Comparison of ENCODE assay signal across 10 cellular contexts in genomic region chr5:139796061-139796806, GRCh38. TPM values are rescaled to one million over a fixed set of nuclear protein-coding genes. Genes with fewer than 3 reads are reported as not detected.
DNase-seq lines count a peak whose midpoint lies in the region; ATAC-seq and TF ChIP-seq lines count a peak whose summit lies in the region.
"Had no signal": no experiment of that assay in that cellular context is flagged by ENCODE, and none has a peak within 500 bp of the region (broad histone marks: within the 10 kb centered on the region; RNA-seq: fewer than 3 reads in every experiment).

No MANE protein-coding gene starts in this region.

- H3K9me3 ChIP-seq in HUES64 (ENCODE audit: insufficient read depth, low read depth, low read length) (no peaks in the 10 kb centered on the region), neural cell (ENCODE audit: low read length) (no peaks in the 10 kb centered on the region)
- no peaks in the 10 kb centered on the region for H3K9me3 ChIP-seq in effector memory CD4-positive, alpha-beta T cell (ENCODE audit: control insufficient read depth, low read length)

- H3K9me3 Mint-ChIP-seq in progenitor cell of endocrine pancreas (ENCODE audit: low read depth) = no peaks in the 10 kb centered on the region

- H3K4me3 Mint-ChIP-seq in progenitor cell of endocrine pancreas (ENCODE audit: low read depth) = no peak overlapping the region

- no peaks in the 10 kb centered on the region for H3F3A ChIP-seq in neural cell (ENCODE audit: insufficient read depth, low read length, poor library complexity, severe bottlenecking)

- 2% methylated on average over 38 of the region's 47 CpGs for WGBS in HUES64

- H3K27me3 ChIP-seq in HUES64 (ENCODE audit: insufficient read depth, low read length) (peaks cover 94% of the 10 kb centered on the region), neural cell (ENCODE audit: insufficient read depth, low read depth, low read length) (peaks cover 20% of the 10 kb centered on the region)
- peaks cover 18% of the 10 kb centered on the region for H3K27me3 ChIP-seq in effector memory CD4-positive, alpha-beta T cell (replicated peaks; ENCODE audit: control insufficient read depth, insufficient read depth, low read length, poor library complexity, severe bottlenecking)

- H3K27ac Mint-ChIP-seq in progenitor cell of endocrine pancreas = no peak overlapping the region

- no peaks in the 10 kb centered on the region for H3K36me3 ChIP-seq in HUES64 (ENCODE audit: insufficient read depth, low read length)
- H3K36me3 ChIP-seq in effector memory CD4-positive, alpha-beta T cell (ENCODE audit: control insufficient read depth, insufficient read depth, low read length) = no peaks in the 10 kb centered on the region
- no peaks in the 10 kb centered on the region for H3K36me3 ChIP-seq in neural cell (ENCODE audit: insufficient read depth, low read length)

- H2AFZ ChIP-seq in neural cell (ENCODE audit: low read depth, low read length) = peak overlapping the region; percentile 57

- TF ChIP-seq RAD21 in neural cell (conservative IDR thresholded peaks at IDR 0.05) = no peak

- H3K36me3 Mint-ChIP-seq in progenitor cell of endocrine pancreas (ENCODE audit: insufficient read depth) = no peaks in the 10 kb centered on the region

- no peaks in the 10 kb centered on the region for H3K9me2 ChIP-seq in neural cell (ENCODE audit: insufficient read depth, low read length)

- no peaks in the 10 kb centered on the region for H3K4me1 ChIP-seq in HUES64 (ENCODE audit: insufficient read depth, low read length)
- peaks cover 11% of the 10 kb centered on the region for H3K4me1 ChIP-seq in effector memory CD4-positive, alpha-beta T cell (ENCODE audit: control insufficient read depth, insufficient read depth, low read length, poor library complexity, severe bottlenecking)

- no peaks in the 10 kb centered on the region for H3K4me1 Mint-ChIP-seq in progenitor cell of endocrine pancreas (ENCODE audit: low read depth)

- H3K79me2 ChIP-seq in neural cell (replicated peaks; ENCODE audit: insufficient read depth, low read length) = peaks cover 34% of the 10 kb centered on the region

- H3K9ac ChIP-seq in HUES64 (ENCODE audit: low read depth, low read length) (no peak overlapping the region), neural cell (ENCODE audit: low read length) (peak overlapping the region; percentile 91)

- no peaks in the 10 kb centered on the region for H4K20me1 ChIP-seq in neural cell (ENCODE audit: insufficient read depth)

- H3K27ac ChIP-seq in HUES64 (ENCODE audit: low read depth, low read length) (no peak overlapping the region), neural cell (ENCODE audit: low read length) (peak overlapping the region; percentile 85)
- no peak overlapping the region for H3K27ac ChIP-seq in effector memory CD4-positive, alpha-beta T cell (ENCODE audit: insufficient read depth, low read length, poor library complexity, severe bottlenecking)

- DNase-seq in DMS79 (lab: John Stamatoyannopoulos, UW) (peak; percentile 1), DMS79 treated with DMSO at 0.1 percent for 48 hours (lab: John Stamatoyannopoulos, UW) (no peak), progenitor cell of endocrine pancreas (ENCODE audit: low spot score, unreplicated experiment) (no peak)
- DNase-seq in effector memory CD4-positive, alpha-beta T cell = no peak
- DNase-seq: GF-D8, islet precursor cell had no signal

- peak overlapping the region; percentile 53 for H3K4me3 ChIP-seq in HUES64 (ENCODE audit: low read length)
- peak overlapping the region; percentile 24 for H3K4me3 ChIP-seq in effector memory CD4-positive, alpha-beta T cell (ENCODE audit: insufficient read depth, low read depth, low read length, poor library complexity, severe bottlenecking)
- H3K4me3 ChIP-seq in neural cell (ENCODE audit: low read length) = peak overlapping the region; percentile 97

- peaks cover 90% of the 10 kb centered on the region for H3K27me3 Mint-ChIP-seq in progenitor cell of endocrine pancreas

- TF ChIP-seq CTCF in neural cell (IDR thresholded peaks at IDR 0.05; ENCODE audit: poor library complexity, severe bottlenecking) = no peak
- no peak for TF ChIP-seq CTCF in progenitor cell of endocrine pancreas (IDR thresholded peaks at IDR 0.05; ENCODE audit: unreplicated experiment)

- TF ChIP-seq EP300 in neural cell (conservative IDR thresholded peaks at IDR 0.05; ENCODE audit: poor library complexity, severe bottlenecking) = no peak

- no peak for ATAC-seq in HG03135 (IDR thresholded peaks at IDR 0.05; ENCODE audit: unreplicated experiment)
- no peak for ATAC-seq in HG03457 (IDR thresholded peaks at IDR 0.05; ENCODE audit: unreplicated experiment)

- peak overlapping the region; percentile 74 for H3K4me2 ChIP-seq in neural cell (ENCODE audit: low read length)

TF ChIP-seq in neural cell, 6 proteins besides CTCF, POLR2A, EP300 and RAD21:
- TF ChIP-seq EZH2 (IDR thresholded peaks at IDR 0.05; ENCODE audit: borderline replicate concordance, insufficient read depth, low read length, poor library complexity, severe bottlenecking) = no peak
- no peak for TF ChIP-seq SMC3 (conservative IDR thresholded peaks at IDR 0.05; ENCODE audit: poor library complexity)
- no peak for TF ChIP-seq TAF1 (IDR thresholded peaks at IDR 0.05; ENCODE audit: low read depth)
- peak; percentile 15 for TF ChIP-seq POLR2AphosphoS5 (IDR thresholded peaks at IDR 0.05)
- peak; percentile 60 for TF ChIP-seq REST (IDR thresholded peaks at IDR 0.05; ENCODE audit: borderline replicate concordance)
- peak; percentile 55 for TF ChIP-seq MXI1 (conservative IDR thresholded peaks at IDR 0.05; ENCODE audit: poor library complexity, severe bottlenecking)

RNA-seq across cellular contexts. Expression of gene PSD2, which starts 0.6 kb away (rescaled TPM):
- polyA plus RNA-seq in HUES64 (2013, experiment 1 of 2) = 0.05 TPM
- polyA plus RNA-seq in HUES64 (2013, experiment 2 of 2) = 0.32 TPM
- 33.4 and 38.6 TPM in 2 replicates for polyA plus RNA-seq in neural cell
- polyA minus RNA-seq in neural cell = 47.7 and 49.2 TPM in 2 replicates
- 0.14 and 0.18 TPM in 2 replicates for total RNA-seq in progenitor cell of endocrine pancreas

Comparison
In these comparisons a context has a peak if more than half of its experiments do, and no peak if none do; other contexts are left out.
1. H3K4me3 ChIP-seq: peak in every context shown above with its lines; median percentile 97 in neural cell; 53 in HUES64; 24 in effector memory CD4-positive, alpha-beta T cell.